ENCODE assay signal across 9 cellular contexts in genomic region chrX:135625995-135626394, GRCh38.
A peak's percentile ranks its signal among the peaks of the same experiment; 100 is the strongest.
DNase-seq lines count a peak whose midpoint lies in the region; ATAC-seq and TF ChIP-seq lines count a peak whose summit lies in the region.
"Had no signal": no experiment of that assay in that cellular context is flagged by ENCODE, and none has a peak within 500 bp of the region (broad histone marks: within the 10 kb centered on the region; RNA-seq: fewer than 3 reads in every experiment).

No MANE protein-coding gene starts in this region.

- ATAC-seq in HG03520 (IDR thresholded peaks at IDR 0.05; ENCODE audit: unreplicated experiment) = no peak

- no peaks in the 10 kb centered on the region for H3K9me3 ChIP-seq in OCI-LY3 (ENCODE audit: insufficient read depth, low read length)
- no peaks in the 10 kb centered on the region for H3K9me3 ChIP-seq in adrenal gland (replicated peaks in 1 of 3)
- no peaks in the 10 kb centered on the region for H3K9me3 ChIP-seq in sigmoid colon

- no peak overlapping the region for H3K4me2 ChIP-seq in OCI-LY3 (ENCODE audit: low read length)

- WGBS in adrenal gland, 4 donors = 72 to 84% (median 80%) methylated on average over 6 of the region's 6 CpGs
- WGBS in sigmoid colon, 2 donors = 87 to 91% methylated on average over 6 of the region's 6 CpGs

- TF ChIP-seq EP300 in sigmoid colon (IDR thresholded peaks at IDR 0.05) = no peak

- no peaks in the 10 kb centered on the region for H4K20me1 ChIP-seq in OCI-LY3 (ENCODE audit: insufficient read depth, low read length)

- no peak overlapping the region for H2AFZ ChIP-seq in OCI-LY3 (ENCODE audit: low read depth, low read length)

- no peaks in the 10 kb centered on the region for H3K79me2 ChIP-seq in OCI-LY3 (ENCODE audit: low read length)

- peak; percentile 4 for DNase-seq in stimulated activated CD4-positive, alpha-beta T cell treated with anti-CD3 and anti-CD28 coated beads, Interleukin-15, amount 100 ng/mL, for 24 hours
- no peak for DNase-seq in stimulated activated CD4-positive, alpha-beta T cell treated with anti-CD3 and anti-CD28 coated beads, Interleukin-4, amount 100 ng/mL, for 1 hour
- DNase-seq in epithelial cell of proximal tubule (ENCODE audit: low read depth) = no peak
- DNase-seq in adrenal gland = no peak
- DNase-seq in dedifferentiated amniotic fluid mesenchymal stem cell (ENCODE audit: extremely low spot score) = no peak
- no peak for DNase-seq in sigmoid colon
- DNase-seq: activated CD4-positive, CD25-positive, alpha-beta regulatory T cell treated with anti-CD3 and anti-CD28 coated beads, Interleukin-2, amount 50 U/mL, for 72 hours had no signal

- H3K9ac ChIP-seq in OCI-LY3 (ENCODE audit: low read length) = no peak overlapping the region

- TF ChIP-seq POLR2A in adrenal gland (IDR thresholded peaks at IDR 0.05) = no peak
- no peak for TF ChIP-seq POLR2A in sigmoid colon (IDR thresholded peaks at IDR 0.05)

- H3K36me3 ChIP-seq in OCI-LY3 (replicated peaks; ENCODE audit: low read depth, low read length) (no peaks in the 10 kb centered on the region), adrenal gland (replicated peaks in 1 of 2) (no peaks in the 10 kb centered on the region), sigmoid colon (no peaks in the 10 kb centered on the region)

- H3K27me3 ChIP-seq in OCI-LY3 (ENCODE audit: low read depth, low read length) (no peaks in the 10 kb centered on the region), adrenal gland (no peaks in the 10 kb centered on the region), sigmoid colon (no peaks in the 10 kb centered on the region)

- H3K4me3 ChIP-seq in OCI-LY3 (ENCODE audit: low read length) (no peak overlapping the region), epithelial cell of proximal tubule (ENCODE audit: low read depth, low read length) (no peak overlapping the region), adrenal gland (no peak overlapping the region), sigmoid colon (no peak overlapping the region)

- intact Hi-C loops in adrenal gland (cut with DNase I) = no loop called here
- intact Hi-C loops in sigmoid colon (cut with DNase I) = no loop called here

- TF ChIP-seq CTCF in OCI-LY3 (IDR thresholded peaks at IDR 0.05; ENCODE audit: low read depth, low read length) (peak; percentile 39), epithelial cell of proximal tubule (conservative IDR thresholded peaks at IDR 0.05; ENCODE audit: low read depth, low read length) (peak; percentile 32), adrenal gland (IDR thresholded peaks at IDR 0.05) (peak in 1 of 6 experiments; percentile 25), sigmoid colon (IDR thresholded peaks at IDR 0.05) (no peak)

- H3K27ac ChIP-seq in OCI-LY3 (ENCODE audit: low read length) (no peak overlapping the region), adrenal gland (no peak overlapping the region), sigmoid colon (no peak overlapping the region)

- H3K4me1 ChIP-seq in OCI-LY3 (ENCODE audit: low read length) (peaks cover 7% of the 10 kb centered on the region; the same call in 1 of the 2 replicates), adrenal gland (replicated peaks in 1 of 2) (no peaks in the 10 kb centered on the region), sigmoid colon (no peaks in the 10 kb centered on the region)

Comparison
In these comparisons a context has a peak if more than half of its experiments do, and no peak if none do; other contexts are left out.
1. CTCF ChIP-seq: peak in OCI-LY3 (single experiment) and epithelial cell of proximal tubule (single experiment); none in sigmoid colon (0 of 4).